25 cellular contexts compared by ENCODE assay signal in genomic region chr3:172111163-172111562, GRCh38.
A peak's percentile ranks its signal among the peaks of the same experiment; 100 is the strongest.
DNase-seq lines count a peak whose midpoint lies in the region; ATAC-seq and TF ChIP-seq lines count a peak whose summit lies in the region.
"Had no signal": no experiment of that assay in that cellular context is flagged by ENCODE, and none has a peak within 500 bp of the region (broad histone marks: within the 10 kb centered on the region; RNA-seq: fewer than 3 reads in every experiment).

No MANE protein-coding gene starts in this region.

- H3K4me1 Mint-ChIP-seq in natural killer cell, result peaks cover 71 to 75% of the 10 kb centered on the region in 2 donors
- H3K4me1 Mint-ChIP-seq in natural killer cell treated with Interleukin-12 subunit alpha and Interleukin-12 subunit beta and Interleukin-15 and Interleukin-18, amount 100 ng/mL, for 72 hours (ENCODE audit: low read depth in 2 of 2), result peaks cover 66 to 72% of the 10 kb centered on the region in 2 donors

- no peak for TF ChIP-seq CTCF in natural killer cell (IDR thresholded peaks at IDR 0.05)
- no peak for TF ChIP-seq CTCF in smooth muscle cell (IDR thresholded peaks at IDR 0.05; ENCODE audit: borderline replicate concordance, insufficient read depth, poor library complexity, severe bottlenecking)

- peaks cover 9% of the 10 kb centered on the region for H3K4me1 ChIP-seq in smooth muscle cell (ENCODE audit: low read depth)

- H3K4me3 ChIP-seq in smooth muscle cell, result no peak overlapping the region
- H3K4me3 ChIP-seq: A549; BLaER1 treated with 17β-estradiol and CSF1 and Interleukin-3, amounts not matched to agents 10 nM and 100 nM; GM12878 had no signal

- H3F3A ChIP-seq in smooth muscle cell (ENCODE audit: low read depth), result peaks cover 30% of the 10 kb centered on the region

- H3K9ac ChIP-seq in smooth muscle cell (ENCODE audit: low read depth), result no peak overlapping the region
- H3K9ac ChIP-seq: BLaER1 treated with 17β-estradiol and CSF1 and Interleukin-3, amounts not matched to agents 10 nM and 100 nM had no signal

- ATAC-seq in natural killer cell, result no peak
- ATAC-seq in natural killer cell treated with Interleukin-12 subunit alpha and Interleukin-12 subunit beta and Interleukin-15 and Interleukin-18, amount 100 ng/mL, for 72 hours, result no peak
- ATAC-seq: A549; CD8-positive, alpha-beta T cell; GM12878 had no signal

- H3K27ac Mint-ChIP-seq in natural killer cell, result peak overlapping the region; percentile 30 to 98
- H3K27ac Mint-ChIP-seq in natural killer cell treated with Interleukin-12 subunit alpha and Interleukin-12 subunit beta and Interleukin-15 and Interleukin-18, amount 100 ng/mL, for 72 hours, result peak overlapping the region in 1 of 2 donors; percentile 100
- H3K27ac Mint-ChIP-seq: B cell; CD4-positive, alpha-beta T cell; CD8-positive, alpha-beta T cell had no signal

- H3K9me3 ChIP-seq in smooth muscle cell (replicated peaks; ENCODE audit: low read depth), result no peaks in the 10 kb centered on the region
- H3K9me3 ChIP-seq: A549; BLaER1 treated with 17β-estradiol and CSF1 and Interleukin-3, amounts not matched to agents 10 nM and 100 nM had no signal

- DNase-seq in NCI-H748 (lab: John Stamatoyannopoulos, UW; ENCODE audit: unreplicated experiment) (peak; percentile 39), NCI-H748 treated with DMSO at 0.1 percent for 48 hours (lab: John Stamatoyannopoulos, UW) (no peak), natural killer cell (no peak), NCI-H146 treated with DMSO at 0.1 percent for 48 hours (lab: John Stamatoyannopoulos, UW; ENCODE audit: unreplicated experiment) (peak; percentile 54), smooth muscle cell (lab: John Stamatoyannopoulos, UW; ENCODE audit: unreplicated experiment) (no peak), COLO668 (lab: John Stamatoyannopoulos, UW; ENCODE audit: unreplicated experiment) (no peak), NCI-H774 (lab: John Stamatoyannopoulos, UW) (no peak)
- no peak for DNase-seq in natural killer cell treated with Interleukin-12 subunit alpha and Interleukin-12 subunit beta and Interleukin-15 and Interleukin-18, amount 100 ng/mL, for 72 hours (ENCODE audit: low spot score)
- DNase-seq: AML-193; CD4-positive, alpha-beta T cell; CD8-positive, alpha-beta T cell; COR-L47; DMS 273 treated with DMSO at 0.1 percent for 48 hours; DMS153; DMS53; DMS79; DND-41; EL; GDM1 had no signal

- H3K9me3 Mint-ChIP-seq in natural killer cell, result no peaks in the 10 kb centered on the region
- H3K9me3 Mint-ChIP-seq in natural killer cell treated with Interleukin-12 subunit alpha and Interleukin-12 subunit beta and Interleukin-15 and Interleukin-18, amount 100 ng/mL, for 72 hours, result no peaks in the 10 kb centered on the region
- H3K9me3 Mint-ChIP-seq: CD4-positive, alpha-beta T cell; CD8-positive, alpha-beta T cell had no signal

- no peak overlapping the region for H3K4me2 ChIP-seq in smooth muscle cell
- H3K4me2 ChIP-seq: A549; BLaER1 treated with 17β-estradiol and CSF1 and Interleukin-3, amounts not matched to agents 10 nM and 100 nM had no signal

- H3K79me2 ChIP-seq in smooth muscle cell (ENCODE audit: low read depth), result peaks cover 98% of the 10 kb centered on the region

- H3K4me3 Mint-ChIP-seq in natural killer cell, result no peak overlapping the region
- H3K4me3 Mint-ChIP-seq in natural killer cell treated with Interleukin-12 subunit alpha and Interleukin-12 subunit beta and Interleukin-15 and Interleukin-18, amount 100 ng/mL, for 72 hours, result no peak overlapping the region
- H3K4me3 Mint-ChIP-seq: B cell; CD4-positive, alpha-beta T cell; CD8-positive, alpha-beta T cell had no signal

- intact Hi-C loops in natural killer cell (cut with micrococcal nuclease), result no loop called here

- peaks cover 6% of the 10 kb centered on the region for H3K36me3 ChIP-seq in smooth muscle cell (ENCODE audit: low read depth)

- 83% methylated on average over 1 of the region's 1 CpG for WGBS in smooth muscle cell (ENCODE audit: low lambda C conversion rate)

- peaks cover 100% of the 10 kb centered on the region for H4K20me1 ChIP-seq in smooth muscle cell (ENCODE audit: low read depth)

- no peaks in the 10 kb centered on the region for H3K36me3 Mint-ChIP-seq in natural killer cell
- H3K36me3 Mint-ChIP-seq in natural killer cell treated with Interleukin-12 subunit alpha and Interleukin-12 subunit beta and Interleukin-15 and Interleukin-18, amount 100 ng/mL, for 72 hours, result peaks cover 16% of the 10 kb centered on the region

- peaks cover 0 to 3% of the 10 kb centered on the region in 2 donors for H3K27me3 Mint-ChIP-seq in natural killer cell (ENCODE audit: low read depth in 2 of 2)
- no peaks in the 10 kb centered on the region for H3K27me3 Mint-ChIP-seq in natural killer cell treated with Interleukin-12 subunit alpha and Interleukin-12 subunit beta and Interleukin-15 and Interleukin-18, amount 100 ng/mL, for 72 hours
- H3K27me3 Mint-ChIP-seq: CD4-positive, alpha-beta T cell had no signal

- peak overlapping the region; percentile 58 for H3K27ac ChIP-seq in smooth muscle cell (ENCODE audit: low read depth)
- H3K27ac ChIP-seq: 22Rv1; A549; BLaER1 treated with 17β-estradiol and CSF1 and Interleukin-3, amounts not matched to agents 10 nM and 100 nM; C4-2B had no signal

- H3K27me3 ChIP-seq in smooth muscle cell (ENCODE audit: low read depth), result no peaks in the 10 kb centered on the region

- no peak overlapping the region for H2AFZ ChIP-seq in smooth muscle cell (ENCODE audit: low read depth)

Comparison
In these comparisons a context has a peak if more than half of its experiments do, and no peak if none do; other contexts are left out.
1. DNase-seq: peak in NCI-H748 (single experiment) and NCI-H146 treated with DMSO at 0.1 percent for 48 hours (single experiment); none in NCI-H748 treated with DMSO at 0.1 percent for 48 hours (single experiment), natural killer cell (single experiment), natural killer cell treated with Interleukin-12 subunit alpha and Interleukin-12 subunit beta and Interleukin-15 and Interleukin-18, amount 100 ng/mL, for 72 hours (single experiment), smooth muscle cell (single experiment), COLO668 (single experiment) and NCI-H774 (single experiment).